In the genomic region with DNA sequence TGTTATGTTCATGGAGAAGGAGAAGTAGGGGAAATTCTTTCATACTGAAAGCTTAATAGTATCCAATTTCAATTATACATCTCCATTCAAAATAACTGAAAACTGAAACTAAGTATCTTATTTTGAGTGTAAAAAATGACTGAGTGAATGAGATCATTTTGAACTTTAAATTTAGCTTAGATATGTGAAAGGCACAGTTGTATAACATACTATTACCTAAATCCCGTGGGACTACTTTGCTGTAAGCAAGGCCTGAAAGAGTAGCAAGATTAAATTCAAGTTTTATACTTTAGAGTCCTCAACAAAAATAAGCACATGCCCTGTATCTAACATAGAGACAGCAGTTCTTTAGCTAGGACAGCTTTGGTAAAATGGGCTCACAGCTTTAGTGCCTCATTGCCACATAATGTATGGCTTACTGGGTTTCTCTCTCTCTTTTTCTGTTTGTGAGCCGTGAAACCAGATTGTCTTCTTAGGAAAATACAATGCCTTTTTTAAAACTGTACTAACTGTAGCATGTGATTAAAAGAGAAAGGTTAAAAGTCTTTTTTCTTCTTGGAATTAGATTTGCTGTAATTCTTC, we compare ENCODE assay signal across 19 cellular contexts. TPM values are rescaled to one million over a fixed set of nuclear protein-coding genes. Genes with fewer than 3 reads are reported as not detected.
A peak's percentile ranks its signal among the peaks of the same experiment; 100 is the strongest.
DNase-seq lines count a peak whose midpoint lies in the region; ATAC-seq, FAIRE-seq and TF ChIP-seq lines count a peak whose summit lies in the region.
"Had no signal": no experiment of that assay in that cellular context is flagged by ENCODE, and none has a peak within 500 bp of the region (broad histone marks: within the 10 kb centered on the region; RNA-seq: fewer than 3 reads in every experiment).

No MANE protein-coding gene starts in this region.

- intact Hi-C loops in GM12878 (cut with micrococcal nuclease; ENCODE audit: unreplicated experiment): no loop called here
- intact Hi-C loops in lower lobe of right lung (cut with DNase I): no loop called here

- TF ChIP-seq EP300 in GM12878 (IDR thresholded peaks at IDR 0.05; ENCODE audit: borderline replicate concordance in 1 of 2, control insufficient read depth in 1 of 2, low read depth in 2 of 2, low read length in 2 of 2): no peak

- H3K27ac ChIP-seq in Karpas-422 (ENCODE audit: low read length) (peak overlapping the region; percentile 4; the same call in 1 of the 2 replicates), GM12878 (ENCODE audit: control insufficient read depth, insufficient read depth) (no peak overlapping the region), Peyer's patch (no peak overlapping the region), lower lobe of right lung (no peak overlapping the region), osteoblast (ENCODE audit: low read depth, low read length) (no peak overlapping the region)
- H3K27ac ChIP-seq: KMS-11 had no signal

- TF ChIP-seq POLR2A in GM12878 (IDR thresholded peaks at IDR 0.05; ENCODE audit: low read depth, low read length) (no peak), Peyer's patch (IDR thresholded peaks at IDR 0.05) (no peak)

- H3K27me3 ChIP-seq in Karpas-422 (ENCODE audit: low read length) (no peaks in the 10 kb centered on the region), GM12878 (replicated peaks in 1 of 2; ENCODE audit: control insufficient read depth in 2 of 2, insufficient read depth in 2 of 2, low read length in 1 of 2) (no peaks in the 10 kb centered on the region), Peyer's patch (no peaks in the 10 kb centered on the region), lower lobe of right lung (ENCODE audit: low read depth) (no peaks in the 10 kb centered on the region), osteoblast (ENCODE audit: insufficient read depth, low read length) (no peaks in the 10 kb centered on the region)
- H3K27me3 ChIP-seq: BE2C had no signal

- SMC1A ChIA-PET in GM12878 (lab: Charles Lee; ENCODE audit: uncharacterized antibody, unreplicated experiment): interaction anchor here (0.9 to 1.7 kb wide), 9 partner anchors 9 to 231 kb away, joined by 3 to 8 read pairs (median 3); a partner anchor contains a TSS

- H3K4me3 ChIP-seq in Karpas-422 (ENCODE audit: low read length) (no peak overlapping the region), GM12878 (no peak overlapping the region), Peyer's patch (no peak overlapping the region), lower lobe of right lung (no peak overlapping the region), osteoblast (ENCODE audit: insufficient read depth, low read length) (no peak overlapping the region)

- BruUV-seq in GM12878 (replicated peaks; lab: Mats Ljungman, UMichigan): no TSS peak

- H3K9me3 ChIP-seq in Karpas-422 (ENCODE audit: low read length) (no peaks in the 10 kb centered on the region), GM12878 (replicated peaks; ENCODE audit: control insufficient read depth, insufficient read depth, low read length) (no peaks in the 10 kb centered on the region), Peyer's patch (no peaks in the 10 kb centered on the region), lower lobe of right lung (no peaks in the 10 kb centered on the region), osteoblast (ENCODE audit: low read depth, low read length) (no peaks in the 10 kb centered on the region)
- H3K9me3 ChIP-seq: BE2C had no signal

- in situ Hi-C loops in GM12878 (cut with MboI): no loop called here

- H3K9ac ChIP-seq in Karpas-422 (ENCODE audit: low read length) (no peak overlapping the region), GM12878 (ENCODE audit: control insufficient read depth, insufficient read depth, low read length) (no peak overlapping the region)
- H3K9ac ChIP-seq: KMS-11 had no signal

- no peaks in the 10 kb centered on the region for H3K79me2 ChIP-seq in Karpas-422 (ENCODE audit: low read length)
- no peaks in the 10 kb centered on the region for H3K79me2 ChIP-seq in GM12878 (ENCODE audit: control insufficient read depth, insufficient read depth, low read length)
- H3K79me2 ChIP-seq in osteoblast (ENCODE audit: insufficient read depth, low read length): no peaks in the 10 kb centered on the region

- H3K4me1 ChIP-seq in Karpas-422 (ENCODE audit: low read length) (peaks cover 10% of the 10 kb centered on the region), GM12878 (ENCODE audit: control insufficient read depth, insufficient read depth, low read length) (no peaks in the 10 kb centered on the region), Peyer's patch (no peaks in the 10 kb centered on the region), lower lobe of right lung (no peaks in the 10 kb centered on the region), osteoblast (ENCODE audit: insufficient read depth, low read length) (no peaks in the 10 kb centered on the region)

- POLR2A ChIA-PET in GM12878 (lab: Charles Lee): interaction anchor here (0.5 kb wide), 1 partner anchor 539 kb away, joined by 3 read pairs; no protein-coding TSS in a partner anchor

- no peak overlapping the region for H3K4me2 ChIP-seq in Karpas-422 (ENCODE audit: low read depth, low read length, poor library complexity, severe bottlenecking)
- H3K4me2 ChIP-seq in GM12878 (ENCODE audit: control insufficient read depth, insufficient read depth): no peak overlapping the region
- H3K4me2 ChIP-seq in osteoblast (ENCODE audit: insufficient read depth, low read length): no peak overlapping the region
- H3K4me2 ChIP-seq: KMS-11 had no signal

- no peak for DNase-seq in D721Med (ENCODE audit: insufficient read length, low spot score)
- DNase-seq in Karpas-422: no peak
- no peak for DNase-seq in GM12878 (ENCODE audit: low read depth, low spot score)
- DNase-seq in Peyer's patch: no peak
- no peak for DNase-seq in lower lobe of right lung
- DNase-seq in osteoblast (ENCODE audit: insufficient read length, low spot score, missing footprints): no peak
- no peak for DNase-seq in CD1c-positive myeloid dendritic cell (ENCODE audit: extremely low spot score)
- DNase-seq: 8988T; BE2C; CD8-positive, alpha-beta T cell; DMS79; GOT3; NCI-H1105; NCI-H1694 treated with DMSO at 0.1 percent for 48 hours; NCI-H2171; NCI-H446 treated with DMSO at 0.1 percent for 48 hours; NCI-H82 had no signal

- RAD21 ChIA-PET in GM12878 (lab: Charles Lee; ENCODE audit: unreplicated experiment): interaction anchor here (0.8 to 2.1 kb wide), 3 partner anchors 25 to 107 kb away, joined by 3 to 7 read pairs (median 5); no protein-coding TSS in a partner anchor

- H2AFZ ChIP-seq in Karpas-422 (ENCODE audit: low read length): 0 out of 2 replicates have a peak overlapping the region, but pooled peaks have one; percentile 7
- no peak overlapping the region for H2AFZ ChIP-seq in GM12878 (ENCODE audit: control insufficient read depth, low read depth, low read length)
- no peak overlapping the region for H2AFZ ChIP-seq in osteoblast (ENCODE audit: low read length)

- TF ChIP-seq CTCF in D721Med (IDR thresholded peaks at IDR 0.05; ENCODE audit: insufficient read depth, missing control alignments): no peak
- TF ChIP-seq CTCF in GM12878 (IDR thresholded peaks at IDR 0.05 in 2 of 3, conservative IDR thresholded peaks at IDR 0.05 in 1 of 3; ENCODE audit: control insufficient read depth in 2 of 3, extremely low read depth in 1 of 3, insufficient read depth in 1 of 3, low read depth in 3 of 3, low read length in 3 of 3): no peak
- no peak for TF ChIP-seq CTCF in Peyer's patch (IDR thresholded peaks at IDR 0.05)
- no peak for TF ChIP-seq CTCF in lower lobe of right lung (IDR thresholded peaks at IDR 0.05)
- no peak for TF ChIP-seq CTCF in osteoblast (IDR thresholded peaks at IDR 0.05; ENCODE audit: extremely low read depth, low read depth, low read length)

- H4K20me1 ChIP-seq in Karpas-422 (ENCODE audit: insufficient read depth, low read depth, low read length) (no peaks in the 10 kb centered on the region), GM12878 (ENCODE audit: control insufficient read depth, insufficient read depth) (no peaks in the 10 kb centered on the region), osteoblast (ENCODE audit: insufficient read depth, low read length) (no peaks in the 10 kb centered on the region)

- 47% methylated on average over 2 of the region's 2 CpGs for WGBS in GM12878 (ENCODE audit: insufficient coverage, insufficient replicate concordance, low lambda C conversion rate, missing lambda C conversion rate)

- no peaks in the 10 kb centered on the region for H3K9me2 ChIP-seq in Karpas-422 (replicated peaks; ENCODE audit: insufficient read depth, low read length)

- CTCF ChIA-PET in GM12878 (lab: Yijun Ruan, JAX): interaction anchor here (1.1 to 1.7 kb wide), 2 partner anchors 37 to 255 kb away, joined by 3 to 13 read pairs; no protein-coding TSS in a partner anchor

- FAIRE-seq in D721Med (lab: Jason Lieb, UNC) (peak; percentile 6), GM12878 (lab: Jason Lieb, UNC) (no peak)

- TF ChIP-seq RAD21 in GM12878 (IDR thresholded peaks at IDR 0.05; ENCODE audit: insufficient read depth, low read depth, low read length): no peak

- peak; percentile 53 for ATAC-seq in GM18867 (IDR thresholded peaks at IDR 0.05; ENCODE audit: unreplicated experiment)
- ATAC-seq in GM12878: peak; percentile 70
- no peak for ATAC-seq in lower lobe of right lung
- ATAC-seq: CD8-positive, alpha-beta T cell had no signal

- H3K36me3 ChIP-seq in Karpas-422 (ENCODE audit: insufficient read depth, low read length) (no peaks in the 10 kb centered on the region), GM12878 (ENCODE audit: control insufficient read depth in 2 of 2, insufficient read depth in 2 of 2, low read length in 1 of 2) (no peaks in the 10 kb centered on the region), Peyer's patch (no peaks in the 10 kb centered on the region), lower lobe of right lung (no peaks in the 10 kb centered on the region), osteoblast (ENCODE audit: insufficient read depth, low read length) (no peaks in the 10 kb centered on the region)
- H3K36me3 ChIP-seq: BE2C had no signal

RNA-seq across cellular contexts. Expression of a gene that starts 43.2 kb away (rescaled TPM):
- total RNA-seq in Karpas-422 (2014; rRNA removed; shearing (Covaris generic); ENCODE audit: low replicate concordance): 20.6 and 23.9 TPM in 2 replicates
- total RNA-seq in GM12878 (2013; cell fraction: nucleolus; rRNA removed): 63.8 and 64.3 TPM in 2 replicates
- total RNA-seq in GM12878 (2014; rRNA removed) (14.9 and 16.2 TPM in 2 replicates), GM12878 (2014; rRNA removed; fragmentation: Illumina TruSeq; extraction: Trizol) (18.6 and 19.5 TPM in 2 replicates), GM12878 (2021) (19.9 and 20.4 TPM in 2 replicates), Peyer's patch (10 to 100 TPM in 2 of 4 donors, 1 to 10 TPM in 2; 6.4 to 23.1 (median 10.3) TPM), lower lobe of right lung (6.7 TPM), osteoblast (6.9 and 9.7 TPM in 2 replicates)
- polyA plus RNA-seq in GM12878 (2011; ENCODE audit: low read depth): 4.1 TPM
- polyA plus RNA-seq in GM12878 (2011; rRNA removed) (28.4 and 39.4 TPM in 2 replicates), GM12878 (2014; fragmentation: Illumina TruSeq; extraction: Trizol) (16.1 and 18.0 TPM in 2 replicates), GM12878 (2014; fragmentation: Nextera tagmentation; extraction: Ambion mirVana) (1 to 10 TPM; 4.3 to 5.7 TPM), GM12878 (2014; rRNA removed) (10.6 and 12.0 TPM in 2 replicates), GM12878 (2016; fragmentation: Nextera tagmentation; extraction: Ambion mirVana) (10 to 100 TPM; 10.6 to 13.3 TPM)
- 11.1 and 11.6 TPM in 2 replicates for polyA plus RNA-seq in GM12878 (2011; cell fraction: cytosol; rRNA removed)
- polyA plus RNA-seq in GM12878 (2011; cell fraction: nucleus; rRNA removed): 12.3 and 14.6 TPM in 2 replicates
- polyA plus RNA-seq in GM12878 (2012): 3.9 and 6.5 TPM in 2 replicates
- polyA minus RNA-seq in GM12878 (2011; rRNA and poly(A)+ RNA removed): 23.1 and 26.7 TPM in 2 replicates
- 11.2 and 13.5 TPM in 2 replicates for polyA minus RNA-seq in GM12878 (2011; cell fraction: cytosol; rRNA and poly(A)+ RNA removed)
- 28.7 and 40.2 TPM in 2 replicates for polyA minus RNA-seq in GM12878 (2011; cell fraction: nucleus; rRNA and poly(A)+ RNA removed)

RNA-seq across cellular contexts. Expression of a gene that starts 43.3 kb away (rescaled TPM):
- total RNA-seq in Karpas-422 (2014; rRNA removed; shearing (Covaris generic); ENCODE audit: low replicate concordance): 23.4 and 25.3 TPM in 2 replicates
- total RNA-seq in GM12878 (2013; cell fraction: nucleolus; rRNA removed): 34.6 and 41.0 TPM in 2 replicates
- 29.6 and 30.5 TPM in 2 replicates for total RNA-seq in GM12878 (2014; rRNA removed)
- total RNA-seq in GM12878 (2014; rRNA removed; fragmentation: Illumina TruSeq; extraction: Trizol): 28.8 and 29.4 TPM in 2 replicates
- 23.7 and 24.2 TPM in 2 replicates for total RNA-seq in GM12878 (2021)
- 23.3 TPM for polyA plus RNA-seq in GM12878 (2011; ENCODE audit: low read depth)
- 41.0 and 46.9 TPM in 2 replicates for polyA plus RNA-seq in GM12878 (2011; rRNA removed)
- polyA plus RNA-seq in GM12878 (2011; cell fraction: cytosol; rRNA removed): 25.5 and 31.1 TPM in 2 replicates
- 32.6 and 35.2 TPM in 2 replicates for polyA plus RNA-seq in GM12878 (2011; cell fraction: nucleus; rRNA removed)
- polyA plus RNA-seq in GM12878 (2012): 24.2 and 29.0 TPM in 2 replicates
- 52.4 and 55.8 TPM in 2 replicates for polyA plus RNA-seq in GM12878 (2014; fragmentation: Illumina TruSeq; extraction: Trizol)
- 10 to 100 TPM; 40.4 to 43.9 TPM for polyA plus RNA-seq in GM12878 (2014; fragmentation: Nextera tagmentation; extraction: Ambion mirVana)
- polyA plus RNA-seq in GM12878 (2014; rRNA removed): 28.3 and 34.9 TPM in 2 replicates
- 10 to 100 TPM; 34.2 to 39.6 TPM for polyA plus RNA-seq in GM12878 (2016; fragmentation: Nextera tagmentation; extraction: Ambion mirVana)
- polyA minus RNA-seq in GM12878 (2011; rRNA and poly(A)+ RNA removed): 38.8 and 50.5 TPM in 2 replicates
- 8.7 and 9.1 TPM in 2 replicates for polyA minus RNA-seq in GM12878 (2011; cell fraction: cytosol; rRNA and poly(A)+ RNA removed)
- polyA minus RNA-seq in GM12878 (2011; cell fraction: nucleus; rRNA and poly(A)+ RNA removed): 32.5 and 46.6 TPM in 2 replicates
- 10 to 100 TPM in 3 of 4 donors, 1 to 10 TPM in 1; 2.5 to 25.3 (median 21.1) TPM for total RNA-seq in Peyer's patch
- total RNA-seq in lower lobe of right lung: 19.1 TPM
- total RNA-seq in osteoblast: 14.8 and 19.7 TPM in 2 replicates

Comparison
In these comparisons a context has a peak if more than half of its experiments do, and no peak if none do; other contexts are left out.
1. ATAC-seq: peak in GM18867 (single experiment) and GM12878 (single experiment); none in lower lobe of right lung (0 of 2).